ENCODE assay signal across 8 cellular contexts in genomic region chr22:26483439-26484359, GRCh38. TPM values are rescaled to one million over a fixed set of nuclear protein-coding genes. Genes with fewer than 3 reads are reported as not detected.
DNase-seq lines count a peak whose midpoint lies in the region; ATAC-seq and TF ChIP-seq lines count a peak whose summit lies in the region.

TSS of gene HPS4 (minus strand) at chr22:26483783. CDS start at chr22:26481762, 2,021 bp downstream.
A gene with protein sequence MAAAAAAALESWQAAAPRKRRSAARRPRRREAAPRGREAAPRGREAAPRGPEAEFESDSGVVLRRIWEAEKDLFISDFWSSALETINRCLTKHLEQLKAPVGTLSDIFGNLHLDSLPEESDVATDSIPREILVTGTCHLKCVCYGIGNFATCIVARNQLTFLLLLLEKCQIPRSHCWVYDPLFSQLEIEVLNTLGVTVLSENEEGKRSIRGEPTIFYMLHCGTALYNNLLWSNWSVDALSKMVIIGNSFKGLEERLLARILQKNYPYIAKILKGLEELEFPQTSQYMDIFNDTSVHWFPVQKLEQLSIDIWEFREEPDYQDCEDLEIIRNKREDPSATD (plus strand): TSS chr22:26483877. CDS start chr22:26483891, 14 bp downstream.

- in situ Hi-C loops in GM18951 (cut with MboI; ENCODE audit: low sequenced_read_pairs, unreplicated experiment), result no loop called here

- peak; percentile 97 for DNase-seq in AG08395 (ENCODE audit: low spot score)
- peak; percentile 61 to 91 for DNase-seq in NCI-H446 (lab: John Stamatoyannopoulos, UW)
- peak; percentile 94 for DNase-seq in activated CD4-positive, CD25-positive, alpha-beta regulatory T cell treated with anti-CD3 and anti-CD28 coated beads, Interleukin-2, amount 50 U/mL, for 72 hours
- DNase-seq in cerebellum (ENCODE audit: low spot score), result peak; percentile 93
- DNase-seq in kidney epithelial cell (ENCODE audit: low read depth), result peak; percentile 50
- peak; percentile 82 to 86 for DNase-seq in stimulated activated CD4-positive, alpha-beta T cell treated with anti-CD3 and anti-CD28 coated beads, Interleukin-15, amount 100 ng/mL, for 48 hours (ENCODE audit: low read depth in 2 of 2)

- peak within 1 kb of the TSS; percentile 87 for H3K4me3 ChIP-seq in kidney epithelial cell (ENCODE audit: low read depth, low read length)

- peak; percentile 86 for TF ChIP-seq POLR2A in GM18951 (IDR thresholded peaks at IDR 0.05; ENCODE audit: extremely low read depth, insufficient read depth, insufficient read length)

- ATAC-seq in HG03196 (IDR thresholded peaks at IDR 0.05; ENCODE audit: unreplicated experiment), result peak; percentile 71

- no peak for TF ChIP-seq CTCF in kidney epithelial cell (IDR thresholded peaks at IDR 0.05; ENCODE audit: insufficient read depth, low read length, poor library complexity, severe bottlenecking)

- no peaks in the 10 kb centered on the region for H3K27me3 ChIP-seq in kidney epithelial cell (ENCODE audit: control insufficient read depth, insufficient read depth, low read length)

- H3K36me3 ChIP-seq in kidney epithelial cell (ENCODE audit: control insufficient read depth, insufficient read depth, low read length), result peaks cover 1% of the 10 kb centered on the region

RNA-seq across cellular contexts. Expression of gene HPS4, which starts in this region (rescaled TPM):
- total RNA-seq in cerebellum, result 37.7 TPM
- total RNA-seq in kidney epithelial cell, result 43.9 and 46.4 TPM in 2 replicates

RNA-seq across cellular contexts. Expression of the second gene that starts in this region (rescaled TPM):
- total RNA-seq in cerebellum (14.7 TPM), kidney epithelial cell (33.4 and 45.0 TPM in 2 replicates)

Comparison
In these comparisons a context has a peak if more than half of its experiments do, and no peak if none do; other contexts are left out.
1. Peak in every context shown above with its lines: DNase-seq, ATAC-seq and H3K4me3 ChIP-seq.